Comparison of ENCODE assay signal across 16 cellular contexts in genomic region chr12:116092162-116092561, GRCh38.
A peak's percentile ranks its signal among the peaks of the same experiment; 100 is the strongest.
DNase-seq lines count a peak whose midpoint lies in the region; ATAC-seq lines count a peak whose summit lies in the region.
"Had no signal": no experiment of that assay in that cellular context is flagged by ENCODE, and none has a peak within 500 bp of the region (broad histone marks: within the 10 kb centered on the region; RNA-seq: fewer than 3 reads in every experiment).

No MANE protein-coding gene starts in this region.

- H3K36me3 Mint-ChIP-seq in stimulated activated naive CD8-positive, alpha-beta T cell treated with anti-CD3 and anti-CD28 coated beads, Interleukin-15, Interleukin-2, amounts not matched to agents 100 ng/mL and 50 ng/mL, for 24 hours (ENCODE audit: low read depth), result peaks cover 40% of the 10 kb centered on the region
- peaks cover 25% of the 10 kb centered on the region for H3K36me3 Mint-ChIP-seq in memory B cell
- peaks cover 44% of the 10 kb centered on the region for H3K36me3 Mint-ChIP-seq in stimulated activated memory B cell treated with anti-CD40 and anti-IgM and Interleukin-4, amounts not matched to agents 10 μg/mL and 1 μg/mL and 100 μg/mL, for 72 hours

- no peaks in the 10 kb centered on the region for H3K27me3 Mint-ChIP-seq in stimulated activated naive CD8-positive, alpha-beta T cell treated with anti-CD3 and anti-CD28 coated beads, Interleukin-15, Interleukin-2, amounts not matched to agents 100 ng/mL and 50 ng/mL, for 24 hours
- H3K27me3 Mint-ChIP-seq in stimulated activated naive CD8-positive, alpha-beta T cell treated with anti-CD3 and anti-CD28 coated beads, Interleukin-15, amount 100 ng/mL, for 72 hours, result no peaks in the 10 kb centered on the region
- H3K27me3 Mint-ChIP-seq in memory B cell, result no peaks in the 10 kb centered on the region
- no peaks in the 10 kb centered on the region for H3K27me3 Mint-ChIP-seq in stimulated activated memory B cell treated with anti-CD40 and anti-IgM and Interleukin-4, amounts not matched to agents 10 μg/mL and 1 μg/mL and 100 μg/mL, for 72 hours

- peaks cover 44% of the 10 kb centered on the region for H3K4me1 Mint-ChIP-seq in stimulated activated naive CD8-positive, alpha-beta T cell treated with anti-CD3 and anti-CD28 coated beads, Interleukin-15, Interleukin-2, amounts not matched to agents 100 ng/mL and 50 ng/mL, for 24 hours (ENCODE audit: low read depth)
- peaks cover 34% of the 10 kb centered on the region for H3K4me1 Mint-ChIP-seq in stimulated activated naive CD8-positive, alpha-beta T cell treated with anti-CD3 and anti-CD28 coated beads, Interleukin-15, amount 100 ng/mL, for 72 hours
- peaks cover 31% of the 10 kb centered on the region for H3K4me1 Mint-ChIP-seq in memory B cell
- peaks cover 44% of the 10 kb centered on the region for H3K4me1 Mint-ChIP-seq in stimulated activated memory B cell treated with anti-CD40 and anti-IgM and Interleukin-4, amounts not matched to agents 10 μg/mL and 1 μg/mL and 100 μg/mL, for 72 hours

- H3K4me3 Mint-ChIP-seq in stimulated activated naive CD8-positive, alpha-beta T cell treated with anti-CD3 and anti-CD28 coated beads, Interleukin-15, Interleukin-2, amounts not matched to agents 100 ng/mL and 50 ng/mL, for 24 hours, result no peak overlapping the region
- H3K4me3 Mint-ChIP-seq in stimulated activated naive CD8-positive, alpha-beta T cell treated with anti-CD3 and anti-CD28 coated beads, Interleukin-15, amount 100 ng/mL, for 72 hours, result no peak overlapping the region
- no peak overlapping the region for H3K4me3 Mint-ChIP-seq in memory B cell
- no peak overlapping the region for H3K4me3 Mint-ChIP-seq in stimulated activated memory B cell treated with anti-CD40 and anti-IgM and Interleukin-4, amounts not matched to agents 10 μg/mL and 1 μg/mL and 100 μg/mL, for 72 hours
- H3K4me3 Mint-ChIP-seq: CD14-positive monocyte; CD8-positive, alpha-beta memory T cell; GM23338 had no signal

- DNase-seq in DMS 273 (lab: John Stamatoyannopoulos, UW; ENCODE audit: unreplicated experiment) (peak; percentile 8), DMS 273 treated with DMSO at 0.1 percent for 48 hours (lab: John Stamatoyannopoulos, UW) (no peak), memory B cell (ENCODE audit: low spot score in 2 of 2) (no peak), DMS153 (lab: John Stamatoyannopoulos, UW) (no peak)
- DNase-seq in stimulated activated naive CD8-positive, alpha-beta T cell treated with anti-CD3 and anti-CD28 coated beads, Interleukin-15, amount 100 ng/mL, for 72 hours, result no peak
- DNase-seq: Caco-2; CD8-positive, alpha-beta memory T cell; DMS79; H7 had no signal

- no peaks in the 10 kb centered on the region for H3K9me3 Mint-ChIP-seq in stimulated activated naive CD8-positive, alpha-beta T cell treated with anti-CD3 and anti-CD28 coated beads, Interleukin-15, Interleukin-2, amounts not matched to agents 100 ng/mL and 50 ng/mL, for 24 hours
- no peaks in the 10 kb centered on the region for H3K9me3 Mint-ChIP-seq in stimulated activated naive CD8-positive, alpha-beta T cell treated with anti-CD3 and anti-CD28 coated beads, Interleukin-15, amount 100 ng/mL, for 72 hours
- no peaks in the 10 kb centered on the region for H3K9me3 Mint-ChIP-seq in memory B cell
- no peaks in the 10 kb centered on the region for H3K9me3 Mint-ChIP-seq in stimulated activated memory B cell treated with anti-CD40 and anti-IgM and Interleukin-4, amounts not matched to agents 10 μg/mL and 1 μg/mL and 100 μg/mL, for 72 hours
- H3K9me3 Mint-ChIP-seq: CD14-positive monocyte; CD8-positive, alpha-beta memory T cell; GM23338 had no signal

- no peak for ATAC-seq in stimulated activated naive CD8-positive, alpha-beta T cell treated with anti-CD3 and anti-CD28 coated beads, Interleukin-15, amount 100 ng/mL, for 72 hours
- ATAC-seq in memory B cell (ENCODE audit: low read depth) (no peak), GM19035 (IDR thresholded peaks at IDR 0.05; ENCODE audit: unreplicated experiment) (no peak)
- no peak for ATAC-seq in stimulated activated memory B cell treated with anti-CD40 and anti-IgM and Interleukin-4, amounts not matched to agents 10 μg/mL and 1 μg/mL and 100 μg/mL, for 72 hours
- ATAC-seq: GM12878, GM23338, HepG2 had no signal

- H3K27ac Mint-ChIP-seq in stimulated activated naive CD8-positive, alpha-beta T cell treated with anti-CD3 and anti-CD28 coated beads, Interleukin-15, Interleukin-2, amounts not matched to agents 100 ng/mL and 50 ng/mL, for 24 hours, result peak overlapping the region; percentile 43
- no peak overlapping the region for H3K27ac Mint-ChIP-seq in stimulated activated naive CD8-positive, alpha-beta T cell treated with anti-CD3 and anti-CD28 coated beads, Interleukin-15, amount 100 ng/mL, for 72 hours
- H3K27ac Mint-ChIP-seq in memory B cell, result peak overlapping the region; percentile 36
- peak overlapping the region; percentile 6 for H3K27ac Mint-ChIP-seq in stimulated activated memory B cell treated with anti-CD40 and anti-IgM and Interleukin-4, amounts not matched to agents 10 μg/mL and 1 μg/mL and 100 μg/mL, for 72 hours
- H3K27ac Mint-ChIP-seq: CD8-positive, alpha-beta memory T cell; GM23338 had no signal

Comparison
In these comparisons a context has a peak if more than half of its experiments do, and no peak if none do; other contexts are left out.
1. H3K27ac Mint-ChIP-seq: peak in stimulated activated naive CD8-positive, alpha-beta T cell treated with anti-CD3 and anti-CD28 coated beads, Interleukin-15, Interleukin-2, amounts not matched to agents 100 ng/mL and 50 ng/mL, for 24 hours (single experiment), memory B cell (single experiment) and stimulated activated memory B cell treated with anti-CD40 and anti-IgM and Interleukin-4, amounts not matched to agents 10 μg/mL and 1 μg/mL and 100 μg/mL, for 72 hours (single experiment); none in stimulated activated naive CD8-positive, alpha-beta T cell treated with anti-CD3 and anti-CD28 coated beads, Interleukin-15, amount 100 ng/mL, for 72 hours (0 of 2).